ENCODE assay signal across 17 cellular contexts in genomic region chr16:50306287-50306686, GRCh38. TPM values are rescaled to one million over a fixed set of nuclear protein-coding genes. Genes with fewer than 3 reads are reported as not detected.
DNase-seq lines count a peak whose midpoint lies in the region; ATAC-seq and TF ChIP-seq lines count a peak whose summit lies in the region.
"Had no signal": no experiment of that assay in that cellular context is flagged by ENCODE, and none has a peak within 500 bp of the region (broad histone marks: within the 10 kb centered on the region; RNA-seq: fewer than 3 reads in every experiment).

No MANE protein-coding gene starts in this region.

- no peaks in the 10 kb centered on the region for H3K27me3 ChIP-seq in right atrium auricular region
- H3K27me3 ChIP-seq in heart right ventricle = no peaks in the 10 kb centered on the region
- H3K27me3 ChIP-seq: ovary had no signal

- no peak overlapping the region for H3K4me3 Mint-ChIP-seq in natural killer cell treated with Interleukin-12 subunit alpha and Interleukin-12 subunit beta and Interleukin-15 and Interleukin-18, amount 100 ng/mL, for 72 hours
- H3K4me3 Mint-ChIP-seq: activated CD4-positive, alpha-beta T cell treated with anti-CD3 and anti-CD28 coated beads, Interleukin-2, amount 10 ng/mL, durations not matched to agents 7 days and 5 days; activated T-helper 1 cell treated with anti-CD3 and anti-CD28 coated beads, Interleukin-12 subunit alpha, Interleukin-12 subunit beta, Interleukin-2, Interleukin-4 antibody, amounts not matched to agents 30 ng/mL and 10 ng/mL and 1 ng/mL, durations not matched to agents 14 hours and 24 hours and 36 hours; central memory CD8-positive, alpha-beta T cell; GM23338 had no signal

- no peak overlapping the region for H3K27ac Mint-ChIP-seq in natural killer cell treated with Interleukin-12 subunit alpha and Interleukin-12 subunit beta and Interleukin-15 and Interleukin-18, amount 100 ng/mL, for 72 hours
- H3K27ac Mint-ChIP-seq: activated CD4-positive, alpha-beta T cell treated with anti-CD3 and anti-CD28 coated beads, Interleukin-2, amount 10 ng/mL, durations not matched to agents 7 days and 5 days; activated T-helper 1 cell treated with anti-CD3 and anti-CD28 coated beads, Interleukin-12 subunit alpha, Interleukin-12 subunit beta, Interleukin-2, Interleukin-4 antibody, amounts not matched to agents 30 ng/mL and 10 ng/mL and 1 ng/mL, durations not matched to agents 14 hours and 24 hours and 36 hours; GM23338 had no signal

- H3K36me3 Mint-ChIP-seq in natural killer cell treated with Interleukin-12 subunit alpha and Interleukin-12 subunit beta and Interleukin-15 and Interleukin-18, amount 100 ng/mL, for 72 hours = no peaks in the 10 kb centered on the region

- ATAC-seq in heart right ventricle (no peak), HG02642 (IDR thresholded peaks at IDR 0.05; ENCODE audit: poor library complexity, unreplicated experiment) (no peak), GM18909 (IDR thresholded peaks at IDR 0.05; ENCODE audit: poor library complexity, unreplicated experiment) (no peak)
- ATAC-seq in natural killer cell treated with Interleukin-12 subunit alpha and Interleukin-12 subunit beta and Interleukin-15 and Interleukin-18, amount 100 ng/mL, for 72 hours = no peak
- ATAC-seq: GM23338 had no signal

- intact Hi-C loops in heart right ventricle (cut with DNase I) = no loop called here

- peak; percentile 1 for DNase-seq in activated CD4-positive, alpha-beta T cell treated with anti-CD3 and anti-CD28 coated beads for 1 hour
- no peak for DNase-seq in activated CD4-positive, alpha-beta T cell treated with anti-CD3 and anti-CD28 coated beads, Interleukin-2, amount 50 U/mL, for 4 hours
- peak; percentile 36 for DNase-seq in right atrium auricular region (ENCODE audit: low spot score)
- DNase-seq in heart right ventricle = no peak
- peak; percentile 48 for DNase-seq in natural killer cell treated with Interleukin-12 subunit alpha and Interleukin-12 subunit beta and Interleukin-15 and Interleukin-18, amount 100 ng/mL, for 72 hours (ENCODE audit: low spot score)
- DNase-seq in NK-92 treated with Interleukin-12 subunit alpha and Interleukin-12 subunit beta, amount 100 ng/mL, for 24 hours (lab: John Stamatoyannopoulos, UW) = no peak
- DNase-seq: activated CD4-positive, alpha-beta T cell treated with anti-CD3 and anti-CD28 coated beads, Interleukin-2, amount 10 ng/mL, durations not matched to agents 7 days and 5 days; NCI-H1417; NCI-H510A treated with DMSO at 0.1 percent for 48 hours; stimulated activated CD4-positive, alpha-beta T cell treated with anti-CD3 and anti-CD28 coated beads, Interleukin-2, amount 100 ng/mL, for 48 hours had no signal

- H3K9me3 ChIP-seq in right atrium auricular region (no peaks in the 10 kb centered on the region), heart right ventricle (no peaks in the 10 kb centered on the region)
- H3K9me3 ChIP-seq: ovary had no signal

- no peaks in the 10 kb centered on the region for H3K27me3 Mint-ChIP-seq in natural killer cell treated with Interleukin-12 subunit alpha and Interleukin-12 subunit beta and Interleukin-15 and Interleukin-18, amount 100 ng/mL, for 72 hours
- H3K27me3 Mint-ChIP-seq: activated CD4-positive, alpha-beta T cell treated with anti-CD3 and anti-CD28 coated beads, Interleukin-2, amount 10 ng/mL, durations not matched to agents 7 days and 5 days; central memory CD8-positive, alpha-beta T cell had no signal

- H3K27ac ChIP-seq in right atrium auricular region (no peak overlapping the region), heart right ventricle (no peak overlapping the region)
- H3K27ac ChIP-seq: ovary, RWPE1 had no signal

- WGBS in heart right ventricle, 2 donors = 72 to 74% methylated on average over 9 of the region's 9 CpGs

- H3K4me3 ChIP-seq in right atrium auricular region (no peak overlapping the region), heart right ventricle (no peak overlapping the region)
- H3K4me3 ChIP-seq: GM23338, ovary had no signal

- TF ChIP-seq CTCF in right atrium auricular region (IDR thresholded peaks at IDR 0.05) = no peak
- no peak for TF ChIP-seq CTCF in heart right ventricle (IDR thresholded peaks at IDR 0.05)

- H3K36me3 ChIP-seq in right atrium auricular region = no peaks in the 10 kb centered on the region
- H3K36me3 ChIP-seq in heart right ventricle = peaks cover 0 to 97% (median 0%) of the 10 kb centered on the region in 9 donors
- H3K36me3 ChIP-seq: ovary had no signal

- H3K4me1 Mint-ChIP-seq in natural killer cell treated with Interleukin-12 subunit alpha and Interleukin-12 subunit beta and Interleukin-15 and Interleukin-18, amount 100 ng/mL, for 72 hours (ENCODE audit: low read depth in 2 of 2) = peaks cover 13 to 36% of the 10 kb centered on the region in 2 donors
- H3K4me1 Mint-ChIP-seq: GM23338 had no signal

- no peaks in the 10 kb centered on the region for H3K9me3 Mint-ChIP-seq in natural killer cell treated with Interleukin-12 subunit alpha and Interleukin-12 subunit beta and Interleukin-15 and Interleukin-18, amount 100 ng/mL, for 72 hours
- H3K9me3 Mint-ChIP-seq: activated CD4-positive, alpha-beta T cell treated with anti-CD3 and anti-CD28 coated beads, Interleukin-2, amount 10 ng/mL, durations not matched to agents 7 days and 5 days; activated T-helper 1 cell treated with anti-CD3 and anti-CD28 coated beads, Interleukin-12 subunit alpha, Interleukin-12 subunit beta, Interleukin-2, Interleukin-4 antibody, amounts not matched to agents 30 ng/mL and 10 ng/mL and 1 ng/mL, durations not matched to agents 14 hours and 24 hours and 36 hours; central memory CD8-positive, alpha-beta T cell; GM23338 had no signal

- H3K4me1 ChIP-seq in right atrium auricular region (peaks cover 0 to 8% of the 10 kb centered on the region in 2 donors), heart right ventricle (peaks cover 0 to 10% (median 0%) of the 10 kb centered on the region in 9 donors)

RNA-seq across cellular contexts. Expression of gene ADCY7, which starts 39.9 kb away (rescaled TPM):
- total RNA-seq in right atrium auricular region (10 to 100 TPM in 1 of 2 donors, 1 to 10 TPM in 1; 8.5 to 17.1 TPM), heart right ventricle (10 to 100 TPM in 2 of 10 donors, 1 to 10 TPM in 8; 2.2 to 25.5 (median 4.7) TPM)
- 1 to 10 TPM; 2.4 to 5.0 TPM for polyA plus RNA-seq in heart right ventricle
- 100 to 1,000 TPM; 135 to 186 TPM for total RNA-seq in natural killer cell treated with Interleukin-12 subunit alpha and Interleukin-12 subunit beta and Interleukin-15 and Interleukin-18, amount 100 ng/mL, for 72 hours

Comparison
In these comparisons a context has a peak if more than half of its experiments do, and no peak if none do; other contexts are left out.
1. DNase-seq: peak in activated CD4-positive, alpha-beta T cell treated with anti-CD3 and anti-CD28 coated beads for 1 hour (single experiment), right atrium auricular region (single experiment) and natural killer cell treated with Interleukin-12 subunit alpha and Interleukin-12 subunit beta and Interleukin-15 and Interleukin-18, amount 100 ng/mL, for 72 hours (single experiment); none in activated CD4-positive, alpha-beta T cell treated with anti-CD3 and anti-CD28 coated beads, Interleukin-2, amount 50 U/mL, for 4 hours (0 of 2), heart right ventricle (0 of 2) and NK-92 treated with Interleukin-12 subunit alpha and Interleukin-12 subunit beta, amount 100 ng/mL, for 24 hours (single experiment).
2. RNA of gene ADCY7, which starts 39.9 kb away (total RNA-seq): 135 to 186 TPM in natural killer cell treated with Interleukin-12 subunit alpha and Interleukin-12 subunit beta and Interleukin-15 and Interleukin-18, amount 100 ng/mL, for 72 hours; 8.5 to 17.1 TPM in right atrium auricular region and 2.2 to 25.5 TPM in heart right ventricle; every median in the first group is over 4 times any median in the second.